ENCODE assay signal across 1 cellular context in the genomic region with DNA sequence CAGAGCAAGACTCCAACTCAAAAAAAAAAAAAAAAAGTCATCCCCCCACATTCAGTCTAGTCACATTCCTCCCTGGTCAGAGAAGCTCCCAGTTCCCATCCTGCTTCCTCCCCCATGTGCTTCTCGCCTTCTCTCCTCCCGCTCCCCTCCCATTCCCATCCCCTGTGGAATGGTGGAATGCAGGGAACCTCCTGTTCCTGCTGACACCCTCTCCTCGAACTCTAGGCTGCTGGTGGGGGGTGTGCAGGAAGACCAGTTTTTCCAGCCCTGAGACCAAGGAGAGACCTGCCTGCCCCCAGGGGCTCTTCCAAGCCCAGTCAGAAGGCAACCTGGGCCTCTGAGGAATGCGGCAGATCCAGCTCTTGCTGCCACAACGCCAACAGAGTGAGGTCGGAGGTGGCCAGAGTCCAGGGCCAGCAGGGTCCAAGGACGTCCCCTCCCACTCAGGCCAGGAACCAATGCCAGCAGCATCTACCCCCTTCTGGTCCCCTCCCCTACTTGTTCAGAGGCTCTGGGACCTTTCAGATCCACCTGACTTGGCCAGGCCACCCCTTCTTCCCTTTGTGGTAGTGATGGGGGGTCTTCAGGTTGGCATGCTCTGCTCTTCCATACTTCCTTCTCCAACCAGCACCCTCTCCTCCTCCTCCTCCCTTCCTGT.
TF ChIP-seq lines count a peak whose summit lies in the region.

No MANE protein-coding gene starts in this region.

TF ChIP-seq in HepG2, 621 proteins besides CTCF, POLR2A, EP300 and RAD21 (continued from another document and continues in another):
- TF ChIP-seq, protein P1, sequence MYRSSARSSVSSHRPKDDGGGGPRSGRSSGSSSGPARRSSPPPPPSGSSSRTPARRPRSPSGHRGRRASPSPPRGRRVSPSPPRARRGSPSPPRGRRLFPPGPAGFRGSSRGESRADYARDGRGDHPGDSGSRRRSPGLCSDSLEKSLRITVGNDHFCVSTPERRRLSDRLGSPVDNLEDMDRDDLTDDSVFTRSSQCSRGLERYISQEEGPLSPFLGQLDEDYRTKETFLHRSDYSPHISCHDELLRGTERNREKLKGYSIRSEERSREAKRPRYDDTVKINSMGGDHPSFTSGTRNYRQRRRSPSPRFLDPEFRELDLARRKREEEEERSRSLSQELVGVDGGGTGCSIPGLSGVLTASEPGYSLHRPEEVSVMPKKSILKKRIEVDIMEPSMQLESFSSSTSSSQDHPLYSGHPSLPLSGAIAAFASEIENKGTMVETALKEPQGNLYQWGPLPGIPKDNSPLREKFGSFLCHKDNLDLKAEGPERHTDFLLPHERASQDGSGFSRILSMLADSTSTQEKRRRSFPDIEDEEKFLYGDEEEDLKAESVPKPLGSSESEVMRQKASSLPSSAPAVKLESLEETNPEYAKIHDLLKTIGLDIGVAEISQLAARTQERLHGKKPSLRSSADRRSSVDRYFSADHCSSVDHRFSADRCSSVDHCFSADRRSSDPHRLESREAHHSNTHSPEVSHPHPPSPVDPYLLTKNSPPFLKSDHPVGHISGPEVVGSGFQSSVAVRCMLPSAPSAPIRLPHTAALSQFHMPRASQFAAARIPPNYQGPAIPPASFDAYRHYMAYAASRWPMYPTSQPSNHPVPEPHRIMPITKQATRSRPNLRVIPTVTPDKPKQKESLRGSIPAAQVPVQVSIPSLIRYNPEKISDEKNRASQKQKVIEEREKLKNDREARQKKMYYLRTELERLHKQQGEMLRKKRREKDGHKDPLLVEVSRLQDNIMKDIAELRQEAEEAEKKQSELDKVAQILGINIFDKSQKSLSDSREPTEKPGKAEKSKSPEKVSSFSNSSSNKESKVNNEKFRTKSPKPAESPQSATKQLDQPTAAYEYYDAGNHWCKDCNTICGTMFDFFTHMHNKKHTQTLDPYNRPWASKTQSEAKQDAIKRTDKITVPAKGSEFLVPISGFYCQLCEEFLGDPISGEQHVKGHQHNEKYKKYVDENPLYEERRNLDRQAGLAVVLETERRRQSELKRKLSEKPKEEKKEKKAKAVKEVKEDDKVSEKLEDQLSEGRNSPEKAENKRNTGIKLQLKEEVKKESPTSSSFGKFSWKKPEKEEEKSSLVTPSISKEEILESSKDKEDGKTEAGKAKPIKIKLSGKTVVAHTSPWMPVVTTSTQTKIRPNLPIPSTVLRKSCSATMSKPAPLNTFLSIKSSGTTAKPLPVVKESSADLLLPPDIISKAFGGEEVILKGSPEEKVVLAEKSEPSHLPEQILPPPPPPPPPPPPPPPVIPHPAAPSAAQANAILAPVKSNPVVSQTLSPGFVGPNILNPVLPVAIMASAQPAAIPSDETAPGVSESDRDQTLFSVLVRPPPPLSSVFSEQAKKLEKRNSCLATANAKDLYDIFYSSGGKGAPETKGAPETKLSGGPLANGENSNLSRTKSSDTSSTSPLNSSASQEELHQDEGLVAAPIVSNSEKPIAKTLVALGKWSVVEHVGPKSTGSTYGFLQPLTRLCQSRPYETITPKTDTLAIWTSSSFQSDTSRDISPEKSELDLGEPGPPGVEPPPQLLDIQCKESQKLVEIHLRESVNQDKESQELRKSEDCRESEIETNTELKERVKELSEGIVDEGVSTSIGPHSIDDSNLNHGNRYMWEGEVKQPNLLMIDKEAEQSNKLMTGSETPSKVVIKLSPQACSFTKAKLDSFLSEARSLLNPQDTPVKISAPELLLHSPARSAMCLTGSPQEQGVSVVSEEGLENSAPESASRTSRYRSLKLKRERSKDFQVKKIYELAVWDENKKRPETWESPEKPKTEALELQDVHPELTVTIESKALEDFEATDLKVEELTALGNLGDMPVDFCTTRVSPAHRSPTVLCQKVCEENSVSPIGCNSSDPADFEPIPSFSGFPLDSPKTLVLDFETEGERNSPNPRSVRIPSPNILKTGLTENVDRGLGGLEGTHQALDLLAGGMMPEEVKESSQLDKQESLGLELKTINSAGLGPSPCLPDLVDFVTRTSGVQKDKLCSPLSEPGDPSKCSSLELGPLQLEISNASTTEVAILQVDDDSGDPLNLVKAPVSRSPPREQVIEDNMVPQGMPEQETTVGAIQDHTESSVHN (CRISPR knock-in tag; IDR thresholded peaks at IDR 0.05): 0 out of 2 replicates have a peak, but pooled peaks have one; percentile 52
- TF ChIP-seq, protein P2, sequence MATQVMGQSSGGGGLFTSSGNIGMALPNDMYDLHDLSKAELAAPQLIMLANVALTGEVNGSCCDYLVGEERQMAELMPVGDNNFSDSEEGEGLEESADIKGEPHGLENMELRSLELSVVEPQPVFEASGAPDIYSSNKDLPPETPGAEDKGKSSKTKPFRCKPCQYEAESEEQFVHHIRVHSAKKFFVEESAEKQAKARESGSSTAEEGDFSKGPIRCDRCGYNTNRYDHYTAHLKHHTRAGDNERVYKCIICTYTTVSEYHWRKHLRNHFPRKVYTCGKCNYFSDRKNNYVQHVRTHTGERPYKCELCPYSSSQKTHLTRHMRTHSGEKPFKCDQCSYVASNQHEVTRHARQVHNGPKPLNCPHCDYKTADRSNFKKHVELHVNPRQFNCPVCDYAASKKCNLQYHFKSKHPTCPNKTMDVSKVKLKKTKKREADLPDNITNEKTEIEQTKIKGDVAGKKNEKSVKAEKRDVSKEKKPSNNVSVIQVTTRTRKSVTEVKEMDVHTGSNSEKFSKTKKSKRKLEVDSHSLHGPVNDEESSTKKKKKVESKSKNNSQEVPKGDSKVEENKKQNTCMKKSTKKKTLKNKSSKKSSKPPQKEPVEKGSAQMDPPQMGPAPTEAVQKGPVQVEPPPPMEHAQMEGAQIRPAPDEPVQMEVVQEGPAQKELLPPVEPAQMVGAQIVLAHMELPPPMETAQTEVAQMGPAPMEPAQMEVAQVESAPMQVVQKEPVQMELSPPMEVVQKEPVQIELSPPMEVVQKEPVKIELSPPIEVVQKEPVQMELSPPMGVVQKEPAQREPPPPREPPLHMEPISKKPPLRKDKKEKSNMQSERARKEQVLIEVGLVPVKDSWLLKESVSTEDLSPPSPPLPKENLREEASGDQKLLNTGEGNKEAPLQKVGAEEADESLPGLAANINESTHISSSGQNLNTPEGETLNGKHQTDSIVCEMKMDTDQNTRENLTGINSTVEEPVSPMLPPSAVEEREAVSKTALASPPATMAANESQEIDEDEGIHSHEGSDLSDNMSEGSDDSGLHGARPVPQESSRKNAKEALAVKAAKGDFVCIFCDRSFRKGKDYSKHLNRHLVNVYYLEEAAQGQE (IDR thresholded peaks at IDR 0.05; ENCODE audit: borderline replicate concordance in 1 of 2, low read depth in 1 of 2, low read length in 2 of 2): peak in 1 of 2 experiments; percentile 36; a peak in 1 of 4 replicates
- peak; percentile 59; the same call in 1 of the 2 replicates for TF ChIP-seq IRF2 (CRISPR knock-in tag; IDR thresholded peaks at IDR 0.05)
- peak; percentile 75; the same call in 1 of the 2 replicates for TF ChIP-seq MEIS1 (CRISPR knock-in tag; IDR thresholded peaks at IDR 0.05; ENCODE audit: borderline replicate concordance)
- TF ChIP-seq ZNF598 (CRISPR knock-in tag; IDR thresholded peaks at IDR 0.05; ENCODE audit: borderline replicate concordance): no peak
- TF ChIP-seq SKI (IDR thresholded peaks at IDR 0.05; ENCODE audit: partially characterized antibody): peak; percentile 40
- no peak for TF ChIP-seq LCORL (IDR thresholded peaks at IDR 0.05)
- TF ChIP-seq LCORL (CRISPR knock-in tag; IDR thresholded peaks at IDR 0.05): peak; percentile 94
- no peak for TF ChIP-seq CCDC6 (CRISPR knock-in tag; IDR thresholded peaks at IDR 0.05)
- peak; percentile 42; the same call in 1 of the 2 replicates for TF ChIP-seq HMG20A (CRISPR knock-in tag; IDR thresholded peaks at IDR 0.05; ENCODE audit: borderline replicate concordance)
- no peak for TF ChIP-seq ZC3H4 (CRISPR knock-in tag; IDR thresholded peaks at IDR 0.05; ENCODE audit: borderline replicate concordance)
- TF ChIP-seq, protein P3, sequence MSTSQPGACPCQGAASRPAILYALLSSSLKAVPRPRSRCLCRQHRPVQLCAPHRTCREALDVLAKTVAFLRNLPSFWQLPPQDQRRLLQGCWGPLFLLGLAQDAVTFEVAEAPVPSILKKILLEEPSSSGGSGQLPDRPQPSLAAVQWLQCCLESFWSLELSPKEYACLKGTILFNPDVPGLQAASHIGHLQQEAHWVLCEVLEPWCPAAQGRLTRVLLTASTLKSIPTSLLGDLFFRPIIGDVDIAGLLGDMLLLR (CRISPR knock-in tag; IDR thresholded peaks at IDR 0.05): no peak
- no peak for TF ChIP-seq U2AF1 (optimal IDR thresholded peaks at IDR 0.05; ENCODE audit: low read depth, low read length)
- TF ChIP-seq SNAPC2 (CRISPR knock-in tag; IDR thresholded peaks at IDR 0.05): 0 out of 2 replicates have a peak, but pooled peaks have one; percentile 66
- TF ChIP-seq, protein P4, sequence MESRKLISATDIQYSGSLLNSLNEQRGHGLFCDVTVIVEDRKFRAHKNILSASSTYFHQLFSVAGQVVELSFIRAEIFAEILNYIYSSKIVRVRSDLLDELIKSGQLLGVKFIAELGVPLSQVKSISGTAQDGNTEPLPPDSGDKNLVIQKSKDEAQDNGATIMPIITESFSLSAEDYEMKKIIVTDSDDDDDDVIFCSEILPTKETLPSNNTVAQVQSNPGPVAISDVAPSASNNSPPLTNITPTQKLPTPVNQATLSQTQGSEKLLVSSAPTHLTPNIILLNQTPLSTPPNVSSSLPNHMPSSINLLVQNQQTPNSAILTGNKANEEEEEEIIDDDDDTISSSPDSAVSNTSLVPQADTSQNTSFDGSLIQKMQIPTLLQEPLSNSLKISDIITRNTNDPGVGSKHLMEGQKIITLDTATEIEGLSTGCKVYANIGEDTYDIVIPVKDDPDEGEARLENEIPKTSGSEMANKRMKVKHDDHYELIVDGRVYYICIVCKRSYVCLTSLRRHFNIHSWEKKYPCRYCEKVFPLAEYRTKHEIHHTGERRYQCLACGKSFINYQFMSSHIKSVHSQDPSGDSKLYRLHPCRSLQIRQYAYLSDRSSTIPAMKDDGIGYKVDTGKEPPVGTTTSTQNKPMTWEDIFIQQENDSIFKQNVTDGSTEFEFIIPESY (CRISPR knock-in tag; IDR thresholded peaks at IDR 0.05): no peak
- no peak for TF ChIP-seq TCF7 (IDR thresholded peaks at IDR 0.05; ENCODE audit: low read depth)
- TF ChIP-seq ATF7 (IDR thresholded peaks at IDR 0.05): no peak
- TF ChIP-seq ATF7 (CRISPR knock-in tag; IDR thresholded peaks at IDR 0.05): peak; percentile 17; the same call in 1 of the 2 replicates
- no peak for TF ChIP-seq BHLHE40 (IDR thresholded peaks at IDR 0.05; ENCODE audit: low read length)
- TF ChIP-seq, protein P5, sequence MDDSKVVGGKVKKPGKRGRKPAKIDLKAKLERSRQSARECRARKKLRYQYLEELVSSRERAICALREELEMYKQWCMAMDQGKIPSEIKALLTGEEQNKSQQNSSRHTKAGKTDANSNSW (CRISPR knock-in tag; IDR thresholded peaks at IDR 0.05; ENCODE audit: borderline replicate concordance): no peak
- peak; percentile 52; the same call in 1 of the 2 replicates for TF ChIP-seq ZNF792 (CRISPR knock-in tag; IDR thresholded peaks at IDR 0.05)
- TF ChIP-seq FOSL2 (CRISPR knock-in tag; IDR thresholded peaks at IDR 0.05): peak; percentile 22; the same call in 1 of the 2 replicates
- TF ChIP-seq, protein P6, sequence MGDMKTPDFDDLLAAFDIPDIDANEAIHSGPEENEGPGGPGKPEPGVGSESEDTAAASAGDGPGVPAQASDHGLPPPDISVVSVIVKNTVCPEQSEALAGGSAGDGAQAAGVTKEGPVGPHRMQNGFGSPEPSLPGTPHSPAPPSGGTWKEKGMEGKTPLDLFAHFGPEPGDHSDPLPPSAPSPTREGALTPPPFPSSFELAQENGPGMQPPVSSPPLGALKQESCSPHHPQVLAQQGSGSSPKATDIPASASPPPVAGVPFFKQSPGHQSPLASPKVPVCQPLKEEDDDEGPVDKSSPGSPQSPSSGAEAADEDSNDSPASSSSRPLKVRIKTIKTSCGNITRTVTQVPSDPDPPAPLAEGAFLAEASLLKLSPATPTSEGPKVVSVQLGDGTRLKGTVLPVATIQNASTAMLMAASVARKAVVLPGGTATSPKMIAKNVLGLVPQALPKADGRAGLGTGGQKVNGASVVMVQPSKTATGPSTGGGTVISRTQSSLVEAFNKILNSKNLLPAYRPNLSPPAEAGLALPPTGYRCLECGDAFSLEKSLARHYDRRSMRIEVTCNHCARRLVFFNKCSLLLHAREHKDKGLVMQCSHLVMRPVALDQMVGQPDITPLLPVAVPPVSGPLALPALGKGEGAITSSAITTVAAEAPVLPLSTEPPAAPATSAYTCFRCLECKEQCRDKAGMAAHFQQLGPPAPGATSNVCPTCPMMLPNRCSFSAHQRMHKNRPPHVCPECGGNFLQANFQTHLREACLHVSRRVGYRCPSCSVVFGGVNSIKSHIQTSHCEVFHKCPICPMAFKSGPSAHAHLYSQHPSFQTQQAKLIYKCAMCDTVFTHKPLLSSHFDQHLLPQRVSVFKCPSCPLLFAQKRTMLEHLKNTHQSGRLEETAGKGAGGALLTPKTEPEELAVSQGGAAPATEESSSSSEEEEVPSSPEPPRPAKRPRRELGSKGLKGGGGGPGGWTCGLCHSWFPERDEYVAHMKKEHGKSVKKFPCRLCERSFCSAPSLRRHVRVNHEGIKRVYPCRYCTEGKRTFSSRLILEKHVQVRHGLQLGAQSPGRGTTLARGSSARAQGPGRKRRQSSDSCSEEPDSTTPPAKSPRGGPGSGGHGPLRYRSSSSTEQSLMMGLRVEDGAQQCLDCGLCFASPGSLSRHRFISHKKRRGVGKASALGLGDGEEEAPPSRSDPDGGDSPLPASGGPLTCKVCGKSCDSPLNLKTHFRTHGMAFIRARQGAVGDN (CRISPR knock-in tag; IDR thresholded peaks at IDR 0.05): peak; percentile 93
- TF ChIP-seq, protein P7, sequence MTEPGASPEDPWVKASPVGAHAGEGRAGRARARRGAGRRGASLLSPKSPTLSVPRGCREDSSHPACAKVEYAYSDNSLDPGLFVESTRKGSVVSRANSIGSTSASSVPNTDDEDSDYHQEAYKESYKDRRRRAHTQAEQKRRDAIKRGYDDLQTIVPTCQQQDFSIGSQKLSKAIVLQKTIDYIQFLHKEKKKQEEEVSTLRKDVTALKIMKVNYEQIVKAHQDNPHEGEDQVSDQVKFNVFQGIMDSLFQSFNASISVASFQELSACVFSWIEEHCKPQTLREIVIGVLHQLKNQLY (CRISPR knock-in tag; IDR thresholded peaks at IDR 0.05): peak; percentile 28; the same call in 1 of the 2 replicates
- no peak for TF ChIP-seq ZNF850 (CRISPR knock-in tag; conservative IDR thresholded peaks at IDR 0.05)
- TF ChIP-seq ZNF124 (CRISPR knock-in tag; IDR thresholded peaks at IDR 0.05): peak; percentile 59; the same call in 1 of the 2 replicates
- no peak for TF ChIP-seq CENPT (CRISPR knock-in tag; IDR thresholded peaks at IDR 0.05; ENCODE audit: low read depth)
- TF ChIP-seq CHD2 (IDR thresholded peaks at IDR 0.05; ENCODE audit: low read depth, low read length): no peak
- TF ChIP-seq GATAD2A (CRISPR knock-in tag; IDR thresholded peaks at IDR 0.05): peak; percentile 81
- TF ChIP-seq ZFP1 (CRISPR knock-in tag; IDR thresholded peaks at IDR 0.05): no peak
- TF ChIP-seq ATF1 (CRISPR knock-in tag; IDR thresholded peaks at IDR 0.05): no peak
- peak; percentile 49 for TF ChIP-seq NFYC (CRISPR knock-in tag; IDR thresholded peaks at IDR 0.05)
- no peak for TF ChIP-seq HDAC6 (IDR thresholded peaks at IDR 0.05; ENCODE audit: low read depth, low read length)
- no peak for TF ChIP-seq NFRKB (IDR thresholded peaks at IDR 0.05)
- TF ChIP-seq GABPB1 (CRISPR knock-in tag; IDR thresholded peaks at IDR 0.05): peak; percentile 57
- TF ChIP-seq, protein P8, sequence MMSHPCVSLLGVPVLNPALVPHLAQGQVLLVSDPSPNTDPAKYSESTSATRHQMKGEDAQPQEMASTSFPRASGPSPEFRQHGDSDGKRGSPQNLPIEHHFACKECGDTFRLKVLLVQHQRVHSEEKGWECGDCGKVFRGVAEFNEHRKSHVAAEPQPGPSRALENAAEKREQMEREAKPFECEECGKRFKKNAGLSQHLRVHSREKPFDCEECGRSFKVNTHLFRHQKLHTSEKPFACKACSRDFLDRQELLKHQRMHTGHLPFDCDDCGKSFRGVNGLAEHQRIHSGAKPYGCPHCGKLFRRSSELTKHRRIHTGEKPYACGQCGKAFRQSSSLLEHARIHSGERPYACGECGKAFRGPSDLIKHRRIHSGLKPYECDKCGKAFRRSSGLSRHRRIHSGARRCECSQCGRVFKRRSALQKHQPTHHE (CRISPR knock-in tag; IDR thresholded peaks at IDR 0.05; ENCODE audit: borderline replicate concordance): no peak
- TF ChIP-seq ZNF451 (CRISPR knock-in tag; IDR thresholded peaks at IDR 0.05): no peak
- TF ChIP-seq NR1H2 (CRISPR knock-in tag; IDR thresholded peaks at IDR 0.05; ENCODE audit: borderline replicate concordance, low read depth): no peak
